Comparison of ENCODE assay signal across 1 cellular context in genomic region chr1:218330043-218330623, GRCh38.
TF ChIP-seq lines count a peak whose summit lies in the region.

No MANE protein-coding gene starts in this region.

TF ChIP-seq in GM23338, 12 proteins besides CTCF, POLR2A, EP300 and RAD21 (continued from another document):
- TF ChIP-seq ZNF462 (CRISPR knock-in tag; IDR thresholded peaks at IDR 0.05): no peak
- TF ChIP-seq JUNB (IDR thresholded peaks at IDR 0.05; ENCODE audit: unreplicated experiment): no peak
